ENCODE assay signal across 6 cellular contexts in genomic region chr5:8097146-8097545, GRCh38.
"Had no signal": no experiment of that assay in that cellular context is flagged by ENCODE, and none has a peak within 500 bp of the region (broad histone marks: within the 10 kb centered on the region; RNA-seq: fewer than 3 reads in every experiment).

No MANE protein-coding gene starts in this region.

- H3K27ac Mint-ChIP-seq: GM23338, H9 had no signal

- ATAC-seq: GM23338, K562 had no signal

- H3K4me1 Mint-ChIP-seq: GM23338, H9 had no signal

- H3K9me3 Mint-ChIP-seq: GM23338 had no signal

- DNase-seq: H9, HCEC 1CT, IMR-90, KG1 had no signal

- H3K4me3 Mint-ChIP-seq: GM23338, H9 had no signal
